Comparison of ENCODE assay signal across 8 cellular contexts in genomic region chrX:74924449-74925209, GRCh38. TPM values are rescaled to one million over a fixed set of nuclear protein-coding genes. Genes with fewer than 3 reads are reported as not detected.
DNase-seq lines count a peak whose midpoint lies in the region; ATAC-seq and TF ChIP-seq lines count a peak whose summit lies in the region.

No MANE protein-coding gene starts in this region.

- H3K27me3 ChIP-seq in dorsolateral prefrontal cortex = peaks cover 0 to 53% (median 8%) of the 10 kb centered on the region in 45 donors

- peak overlapping the region in 51 of 59 donors; percentile 6 to 83 (median 70) for H3K27ac ChIP-seq in dorsolateral prefrontal cortex

- H3K4me1 Mint-ChIP-seq in IgD-negative memory B cell = peaks cover 15 to 19% (median 16%) of the 10 kb centered on the region in 3 donors
- H3K4me1 Mint-ChIP-seq in stimulated activated naive B cell treated with anti-CD40 and anti-IgM and Interleukin-4, amounts not matched to agents 10 μg/mL and 1 μg/mL and 100 μg/mL, for 72 hours = peaks cover 5% of the 10 kb centered on the region in 2 donors

- H3K27me3 Mint-ChIP-seq in IgD-negative memory B cell = peaks cover 2% of the 10 kb centered on the region
- H3K27me3 Mint-ChIP-seq in stimulated activated naive B cell treated with anti-CD40 and anti-IgM and Interleukin-4, amounts not matched to agents 10 μg/mL and 1 μg/mL and 100 μg/mL, for 72 hours = peaks cover 12 to 34% of the 10 kb centered on the region in 2 donors

- H3K4me3 ChIP-seq in WI38 (ENCODE audit: low read depth, low read length) = peak overlapping the region; percentile 34
- peak overlapping the region; percentile 34 to 72 (median 57) for H3K4me3 ChIP-seq in dorsolateral prefrontal cortex

- DNase-seq in DMS53 treated with DMSO at 0.1 percent for 48 hours (lab: John Stamatoyannopoulos, UW; ENCODE audit: unreplicated experiment) = peak; percentile 57
- DNase-seq in dorsolateral prefrontal cortex = peak in 8 of 10 donors; percentile 14 to 54 (median 44)
- DNase-seq in lung microvascular endothelial cell (ENCODE audit: low read depth in 2 of 2) = peak; percentile 1 to 23
- DNase-seq in stimulated activated naive B cell treated with anti-CD40 and anti-IgM and Interleukin-4, amounts not matched to agents 10 μg/mL and 1 μg/mL and 100 μg/mL, for 72 hours = no peak
- no peak for DNase-seq in GOT3 (lab: John Stamatoyannopoulos, UW)

- intact Hi-C loops in dorsolateral prefrontal cortex (cut with DNase I) = no loop called here

- no peak for TF ChIP-seq CTCF in WI38 (IDR thresholded peaks at IDR 0.05; ENCODE audit: low read depth, low read length)
- no peak for TF ChIP-seq CTCF in dorsolateral prefrontal cortex (IDR thresholded peaks at IDR 0.05 in 54 of 56, conservative IDR thresholded peaks at IDR 0.05 in 2 of 56; ENCODE audit: low read depth in 1 of 56, partially characterized antibody in 56 of 56)

- H3K9me3 Mint-ChIP-seq in IgD-negative memory B cell = no peaks in the 10 kb centered on the region
- no peaks in the 10 kb centered on the region for H3K9me3 Mint-ChIP-seq in stimulated activated naive B cell treated with anti-CD40 and anti-IgM and Interleukin-4, amounts not matched to agents 10 μg/mL and 1 μg/mL and 100 μg/mL, for 72 hours

- H3K36me3 Mint-ChIP-seq in IgD-negative memory B cell = no peaks in the 10 kb centered on the region
- H3K36me3 Mint-ChIP-seq in stimulated activated naive B cell treated with anti-CD40 and anti-IgM and Interleukin-4, amounts not matched to agents 10 μg/mL and 1 μg/mL and 100 μg/mL, for 72 hours = no peaks in the 10 kb centered on the region

- ATAC-seq in GM21423 (IDR thresholded peaks at IDR 0.05; ENCODE audit: unreplicated experiment) = peak; percentile 44
- ATAC-seq in stimulated activated naive B cell treated with anti-CD40 and anti-IgM and Interleukin-4, amounts not matched to agents 10 μg/mL and 1 μg/mL and 100 μg/mL, for 72 hours (replicated peaks) = peak; percentile 54 to 65

- H3K27ac Mint-ChIP-seq in IgD-negative memory B cell = peak overlapping the region; percentile 77 to 95 (median 94)
- H3K27ac Mint-ChIP-seq in stimulated activated naive B cell treated with anti-CD40 and anti-IgM and Interleukin-4, amounts not matched to agents 10 μg/mL and 1 μg/mL and 100 μg/mL, for 72 hours = peak overlapping the region; percentile 69

- peak overlapping the region; percentile 94 to 98 (median 97) for H3K4me3 Mint-ChIP-seq in IgD-negative memory B cell
- peak overlapping the region; percentile 84 to 85 for H3K4me3 Mint-ChIP-seq in stimulated activated naive B cell treated with anti-CD40 and anti-IgM and Interleukin-4, amounts not matched to agents 10 μg/mL and 1 μg/mL and 100 μg/mL, for 72 hours

RNA-seq across cellular contexts. Expression of gene NEXMIF, which starts 0.6 kb away (rescaled TPM):
- polyA plus RNA-seq in IgD-negative memory B cell = 0.36 TPM
- total RNA-seq in dorsolateral prefrontal cortex = 10 to 100 TPM in 111 of 120 experiments, 1 to 10 TPM in 9; 7.5 to 28.3 (median 17.2) TPM
- under 0.01 TPM in 1 of 2 replicates, not detected in the other for total RNA-seq in lung microvascular endothelial cell

Comparison
In these comparisons a context has a peak if more than half of its experiments do, and no peak if none do; other contexts are left out.
1. DNase-seq: peak in DMS53 treated with DMSO at 0.1 percent for 48 hours (single experiment), dorsolateral prefrontal cortex (8 of 10) and lung microvascular endothelial cell (2 of 2); none in stimulated activated naive B cell treated with anti-CD40 and anti-IgM and Interleukin-4, amounts not matched to agents 10 μg/mL and 1 μg/mL and 100 μg/mL, for 72 hours (single experiment) and GOT3 (single experiment).